ENCODE assay signal across 17 cellular contexts in the genomic region with DNA sequence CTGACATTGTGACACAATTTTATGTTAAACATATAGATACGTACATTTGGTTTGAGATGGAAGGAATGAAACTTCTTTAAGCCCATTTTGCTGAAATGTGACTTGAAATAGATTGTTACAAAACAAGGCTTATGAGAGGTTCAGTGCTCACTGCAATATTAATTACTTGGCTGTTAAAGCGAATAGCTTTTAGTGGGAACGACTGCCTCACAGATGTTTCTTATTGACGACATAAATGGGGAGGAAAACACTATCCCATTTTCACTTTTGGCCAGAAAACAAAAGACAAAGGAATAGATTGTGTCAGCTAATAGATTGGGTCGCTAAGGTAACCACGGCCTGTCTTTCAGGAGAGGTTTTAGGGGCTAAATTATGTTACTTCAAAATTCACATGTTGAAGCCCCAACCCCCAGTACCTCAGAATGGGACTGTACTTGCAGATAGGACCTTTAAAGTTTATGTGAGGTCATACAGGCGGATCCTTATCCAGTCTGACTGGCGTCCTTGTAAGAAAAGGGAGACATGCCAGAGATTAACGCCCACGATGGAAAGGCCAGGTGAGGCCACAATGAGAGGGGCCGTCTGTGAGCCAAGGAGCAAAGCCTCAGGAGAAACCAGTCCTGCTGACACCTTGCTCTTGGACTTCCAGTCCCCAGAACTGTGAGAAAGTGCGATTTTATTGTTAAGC. TPM values are rescaled to one million over a fixed set of nuclear protein-coding genes. Genes with fewer than 3 reads are reported as not detected.
DNase-seq lines count a peak whose midpoint lies in the region; ATAC-seq and TF ChIP-seq lines count a peak whose summit lies in the region.
"Had no signal": no experiment of that assay in that cellular context is flagged by ENCODE, and none has a peak within 500 bp of the region (broad histone marks: within the 10 kb centered on the region; RNA-seq: fewer than 3 reads in every experiment).

No MANE protein-coding gene starts in this region.

- H3K27ac ChIP-seq in gastrocnemius medialis = peak overlapping the region in 3 of 4 donors; percentile 29 to 72 (median 65)

- no peak for TF ChIP-seq CTCF in epithelial cell of esophagus (IDR thresholded peaks at IDR 0.05; ENCODE audit: insufficient read depth, low read depth, low read length, missing control alignments)
- TF ChIP-seq CTCF in gastrocnemius medialis (IDR thresholded peaks at IDR 0.05 in 4 of 5, conservative IDR thresholded peaks at IDR 0.05 in 1 of 5) = no peak

- peaks cover 27 to 41% of the 10 kb centered on the region in 2 donors for H3K4me1 ChIP-seq in gastrocnemius medialis

- H3K27me3 ChIP-seq in gastrocnemius medialis = no peaks in the 10 kb centered on the region

- no peak for ATAC-seq in gastrocnemius medialis
- no peak for ATAC-seq in HG02571 (IDR thresholded peaks at IDR 0.05; ENCODE audit: unreplicated experiment)

- peaks cover 4% of the 10 kb centered on the region for H3K4me1 Mint-ChIP-seq in activated naive CD4-positive, alpha-beta T cell treated with anti-CD3 and anti-CD28 coated beads for 36 hours (ENCODE audit: low read depth)

- in situ Hi-C loops in gastrocnemius medialis (cut with MboI; ENCODE audit: low sequenced_read_pairs in 4 of 4) = loop anchor here in 1 of 4 donors (25.0 kb wide), 1 partner anchor 267 kb away; no protein-coding TSS in a partner anchor

- no peak for TF ChIP-seq POLR2A in gastrocnemius medialis (IDR thresholded peaks at IDR 0.05)

- H3K9me3 ChIP-seq in gastrocnemius medialis = no peaks in the 10 kb centered on the region

- H3K36me3 Mint-ChIP-seq in activated naive CD4-positive, alpha-beta T cell treated with anti-CD3 and anti-CD28 coated beads for 36 hours (ENCODE audit: low read depth) = no peaks in the 10 kb centered on the region

- H3K27ac Mint-ChIP-seq in activated naive CD4-positive, alpha-beta T cell treated with anti-CD3 and anti-CD28 coated beads for 36 hours = no peak overlapping the region
- H3K27ac Mint-ChIP-seq: activated naive CD8-positive, alpha-beta T cell treated with anti-CD3 and anti-CD28 coated beads for 36 hours; B cell; T-helper 2 cell treated with Interferon-gamma antibody and Interleukin-4, amounts not matched to agents 5 μg/mL and 100 μg/mL, for 36 hours had no signal

- peaks cover 0 to 3% of the 10 kb centered on the region in 2 donors for H3K36me3 ChIP-seq in gastrocnemius medialis

- H3K4me3 ChIP-seq in epithelial cell of esophagus (ENCODE audit: low read length) (no peak overlapping the region), gastrocnemius medialis (no peak overlapping the region)

- DNase-seq in OCI-M1 (lab: John Stamatoyannopoulos, UW) = peak; percentile 35
- peak; percentile 52 for DNase-seq in epithelial cell of esophagus (ENCODE audit: low read depth)
- peak; percentile 46 for DNase-seq in inferior parietal cortex (ENCODE audit: extremely low spot score)
- DNase-seq in gastrocnemius medialis = no peak
- no peak for DNase-seq in activated naive CD4-positive, alpha-beta T cell treated with anti-CD3 and anti-CD28 coated beads for 36 hours
- no peak for DNase-seq in AG08396 (ENCODE audit: low spot score)
- no peak for DNase-seq in SHP77 treated with DMSO at 0.1 percent for 48 hours (lab: John Stamatoyannopoulos, UW)
- DNase-seq: activated CD4-positive, alpha-beta T cell treated with anti-CD3 and anti-CD28 coated beads for 4 hours; activated naive CD8-positive, alpha-beta T cell treated with anti-CD3 and anti-CD28 coated beads for 36 hours; activated T-cell treated with anti-CD3 and anti-CD28 coated beads for 4 hours; H7; Kasumi-1; NCI-H524 treated with DMSO at 0.1 percent for 48 hours; occipital lobe had no signal

- H3K9me3 Mint-ChIP-seq in activated naive CD4-positive, alpha-beta T cell treated with anti-CD3 and anti-CD28 coated beads for 36 hours = no peaks in the 10 kb centered on the region
- H3K9me3 Mint-ChIP-seq: activated naive CD8-positive, alpha-beta T cell treated with anti-CD3 and anti-CD28 coated beads for 36 hours; T-helper 2 cell treated with Interferon-gamma antibody and Interleukin-4, amounts not matched to agents 5 μg/mL and 100 μg/mL, for 36 hours had no signal

- intact Hi-C loops in gastrocnemius medialis (cut with DNase I; ENCODE audit: low total_unique reads) = no loop called here
- intact Hi-C loops in activated naive CD4-positive, alpha-beta T cell treated with anti-CD3 and anti-CD28 coated beads for 36 hours (cut with micrococcal nuclease) = no loop called here

- H3K4me3 Mint-ChIP-seq in activated naive CD4-positive, alpha-beta T cell treated with anti-CD3 and anti-CD28 coated beads for 36 hours = no peak overlapping the region
- H3K4me3 Mint-ChIP-seq: activated naive CD8-positive, alpha-beta T cell treated with anti-CD3 and anti-CD28 coated beads for 36 hours; B cell; T-helper 2 cell treated with Interferon-gamma antibody and Interleukin-4, amounts not matched to agents 5 μg/mL and 100 μg/mL, for 36 hours had no signal

- CTCF ChIA-PET in activated naive CD4-positive, alpha-beta T cell treated with anti-CD3 and anti-CD28 coated beads for 36 hours (lab: Charles Lee) = interaction anchor here (0.6 to 0.7 kb wide), 2 partner anchors 21 to 215 kb away, joined by 3 to 4 read pairs; no protein-coding TSS in a partner anchor

- no peaks in the 10 kb centered on the region for H3K27me3 Mint-ChIP-seq in activated naive CD4-positive, alpha-beta T cell treated with anti-CD3 and anti-CD28 coated beads for 36 hours (ENCODE audit: low read depth)
- H3K27me3 Mint-ChIP-seq: activated naive CD8-positive, alpha-beta T cell treated with anti-CD3 and anti-CD28 coated beads for 36 hours; B cell had no signal

RNA-seq across cellular contexts. Expression of a gene that starts 10.8 kb away (rescaled TPM):
- total RNA-seq in gastrocnemius medialis = 1 to 10 TPM; 5.6 to 9.9 (median 8.0) TPM
- total RNA-seq in activated naive CD4-positive, alpha-beta T cell treated with anti-CD3 and anti-CD28 coated beads for 36 hours = 1 to 10 TPM; 6.3 to 7.0 TPM

RNA-seq across cellular contexts. Expression of a gene that starts 34.5 kb away (rescaled TPM):
- 10 to 100 TPM in 2 of 4 donors, 1 to 10 TPM in 2; 3.7 to 20.1 (median 10.6) TPM for total RNA-seq in gastrocnemius medialis
- total RNA-seq in activated naive CD4-positive, alpha-beta T cell treated with anti-CD3 and anti-CD28 coated beads for 36 hours = 10 to 100 TPM; 19.2 TPM

RNA-seq across cellular contexts. Expression of a gene that starts 54.0 kb away (rescaled TPM):
- 10 to 100 TPM in 3 of 4 donors, 1 to 10 TPM in 1; 9.3 to 20.3 (median 12.5) TPM for total RNA-seq in gastrocnemius medialis
- 10 to 100 TPM; 21.0 to 21.6 TPM for total RNA-seq in activated naive CD4-positive, alpha-beta T cell treated with anti-CD3 and anti-CD28 coated beads for 36 hours

Comparison
In these comparisons a context has a peak if more than half of its experiments do, and no peak if none do; other contexts are left out.
1. DNase-seq: peak in OCI-M1 (single experiment), epithelial cell of esophagus (single experiment) and inferior parietal cortex (single experiment); none in gastrocnemius medialis (0 of 2), activated naive CD4-positive, alpha-beta T cell treated with anti-CD3 and anti-CD28 coated beads for 36 hours (single experiment), AG08396 (single experiment) and SHP77 treated with DMSO at 0.1 percent for 48 hours (single experiment).